ENCODE assay signal across 8 cellular contexts in genomic region chr19:55581145-55581827, GRCh38. TPM values are rescaled to one million over a fixed set of nuclear protein-coding genes. Genes with fewer than 3 reads are reported as not detected.
DNase-seq lines count a peak whose midpoint lies in the region; ATAC-seq and TF ChIP-seq lines count a peak whose summit lies in the region.

No MANE protein-coding gene starts in this region.

- H3K9me2 ChIP-seq in Karpas-422 (replicated peaks; ENCODE audit: insufficient read depth, low read length): no peaks in the 10 kb centered on the region

- H3K36me3 Mint-ChIP-seq in CD8-positive, alpha-beta T cell: peaks cover 16% of the 10 kb centered on the region
- peaks cover 15% of the 10 kb centered on the region for H3K36me3 Mint-ChIP-seq in central memory CD8-positive, alpha-beta T cell (ENCODE audit: insufficient read depth)

- H3K9ac ChIP-seq in Karpas-422 (ENCODE audit: low read length): peak overlapping the region; percentile 98
- H3K9ac ChIP-seq in mucosa of stomach (ENCODE audit: low read length): peak overlapping the region; percentile 93

- CTCF ChIA-PET in CD8-positive, alpha-beta T cell (lab: Charles Lee): interaction anchor here (1.0 to 2.7 kb wide), 4 partner anchors 25 to 77 kb away, joined by 3 to 17 read pairs (median 4); partner anchors contain the start of gene ZNF865

- peaks cover 14% of the 10 kb centered on the region for H4K20me1 ChIP-seq in Karpas-422 (ENCODE audit: insufficient read depth, low read depth, low read length)

- no peak for TF ChIP-seq CTCF in CD8-positive, alpha-beta T cell (IDR thresholded peaks at IDR 0.05)

- H3K27ac Mint-ChIP-seq in CD8-positive, alpha-beta T cell: peak overlapping the region; percentile 88
- peak overlapping the region; percentile 91 for H3K27ac Mint-ChIP-seq in central memory CD8-positive, alpha-beta T cell (ENCODE audit: low read depth)

- no peaks in the 10 kb centered on the region for H3K27me3 Mint-ChIP-seq in CD8-positive, alpha-beta T cell (ENCODE audit: low read depth)
- no peaks in the 10 kb centered on the region for H3K27me3 Mint-ChIP-seq in central memory CD8-positive, alpha-beta T cell

- intact Hi-C loops in CD8-positive, alpha-beta T cell (cut with DNase I, micrococcal nuclease): loop anchor here (2.0 kb wide), 3 partner anchors 18 to 64 kb away; partner anchors contain the start of gene FIZ1 (in 1 of the 2)

- H3K4me3 Mint-ChIP-seq in CD8-positive, alpha-beta T cell: peak overlapping the region; percentile 91
- peak overlapping the region; percentile 85 for H3K4me3 Mint-ChIP-seq in central memory CD8-positive, alpha-beta T cell

- no peaks in the 10 kb centered on the region for H3K27me3 ChIP-seq in CD8-positive, alpha-beta T cell (ENCODE audit: insufficient read depth, low read length)
- H3K27me3 ChIP-seq in Karpas-422 (ENCODE audit: low read length): no peaks in the 10 kb centered on the region
- no peaks in the 10 kb centered on the region for H3K27me3 ChIP-seq in mucosa of stomach (ENCODE audit: control insufficient read depth, insufficient read depth, low read length)

- H3K79me2 ChIP-seq in Karpas-422 (ENCODE audit: low read length): peaks cover 18% of the 10 kb centered on the region

- H3K4me3 ChIP-seq in CD8-positive, alpha-beta T cell (ENCODE audit: low read depth, low read length): peak overlapping the region; percentile 90
- H3K4me3 ChIP-seq in Karpas-422 (ENCODE audit: low read length): peak overlapping the region; percentile 90
- H3K4me3 ChIP-seq in mucosa of stomach (ENCODE audit: low read length): peak overlapping the region; percentile 20

- H3K4me1 ChIP-seq in CD8-positive, alpha-beta T cell (ENCODE audit: insufficient read depth, low read length): peaks cover 26% of the 10 kb centered on the region
- H3K4me1 ChIP-seq in Karpas-422 (ENCODE audit: low read length): peaks cover 23% of the 10 kb centered on the region
- peaks cover 16% of the 10 kb centered on the region for H3K4me1 ChIP-seq in mucosa of stomach (ENCODE audit: control insufficient read depth, insufficient read depth, low read length)

- peak overlapping the region; percentile 67 for H3K27ac ChIP-seq in CD8-positive, alpha-beta T cell (ENCODE audit: low read depth, low read length)
- H3K27ac ChIP-seq in Karpas-422 (ENCODE audit: low read length): no peak overlapping the region

- no peak for DNase-seq in CD8-positive, alpha-beta T cell
- DNase-seq in Karpas-422 (peak; percentile 64), KG1 (lab: John Stamatoyannopoulos, UW) (no peak), NCI-H1105 treated with DMSO at 0.1 percent for 48 hours (lab: John Stamatoyannopoulos, UW) (no peak)
- no peak for DNase-seq in central memory CD8-positive, alpha-beta T cell (ENCODE audit: low spot score in 2 of 2)

- POLR2A ChIA-PET in CD8-positive, alpha-beta T cell (lab: Charles Lee): interaction anchor here (0.6 to 2.0 kb wide), 5 partner anchors 19 to 302 kb away, joined by 3 to 10 read pairs (median 3); partner anchors contain the start of genes FIZ1, ZNF524 and ZNF784

- no peaks in the 10 kb centered on the region for H3K9me3 ChIP-seq in CD8-positive, alpha-beta T cell (ENCODE audit: low read length)
- no peaks in the 10 kb centered on the region for H3K9me3 ChIP-seq in Karpas-422 (ENCODE audit: low read length)
- no peaks in the 10 kb centered on the region for H3K9me3 ChIP-seq in mucosa of stomach (ENCODE audit: control insufficient read depth, low read length)

- H3K4me1 Mint-ChIP-seq in CD8-positive, alpha-beta T cell (ENCODE audit: low read depth): peaks cover 32% of the 10 kb centered on the region
- peaks cover 37% of the 10 kb centered on the region for H3K4me1 Mint-ChIP-seq in central memory CD8-positive, alpha-beta T cell

- peak overlapping the region; percentile 78 for H3K4me2 ChIP-seq in Karpas-422 (ENCODE audit: low read depth, low read length, poor library complexity, severe bottlenecking)

- H2AFZ ChIP-seq in Karpas-422 (ENCODE audit: low read length): peak overlapping the region; percentile 74; the same call in 1 of the 2 replicates

- H3K36me3 ChIP-seq in CD8-positive, alpha-beta T cell (ENCODE audit: insufficient read depth, low read length): no peaks in the 10 kb centered on the region
- H3K36me3 ChIP-seq in Karpas-422 (ENCODE audit: insufficient read depth, low read length) (peaks cover 6% of the 10 kb centered on the region; the same call in 1 of the 2 replicates), mucosa of stomach (ENCODE audit: control insufficient read depth, insufficient read depth, low read length) (no peaks in the 10 kb centered on the region)

- no peaks in the 10 kb centered on the region for H3K9me3 Mint-ChIP-seq in CD8-positive, alpha-beta T cell
- H3K9me3 Mint-ChIP-seq in central memory CD8-positive, alpha-beta T cell: no peaks in the 10 kb centered on the region

- ATAC-seq in CD8-positive, alpha-beta T cell: no peak
- no peak for ATAC-seq in central memory CD8-positive, alpha-beta T cell (replicated peaks; ENCODE audit: extremely low read depth, poor library complexity, severe bottlenecking)
- ATAC-seq in GM18873 (IDR thresholded peaks at IDR 0.05; ENCODE audit: low FRiP score, unreplicated experiment): no peak
- no peak for ATAC-seq in GM21576 (IDR thresholded peaks at IDR 0.05; ENCODE audit: unreplicated experiment)

RNA-seq across cellular contexts. Expression of gene ZNF579, which starts 0.6 kb away (rescaled TPM):
- 1 to 10 TPM; 5.7 to 6.1 TPM for total RNA-seq in CD8-positive, alpha-beta T cell
- total RNA-seq in Karpas-422 (2014; rRNA removed; shearing (Covaris generic); ENCODE audit: low replicate concordance): 5.0 and 8.5 TPM in 2 replicates

RNA-seq across cellular contexts. Expression of gene FIZ1, which starts 18.0 kb away (rescaled TPM):
- 1 to 10 TPM; 6.7 to 8.4 TPM for total RNA-seq in CD8-positive, alpha-beta T cell
- total RNA-seq in Karpas-422 (2014; rRNA removed; shearing (Covaris generic); ENCODE audit: low replicate concordance): 6.4 and 12.2 TPM in 2 replicates

RNA-seq across cellular contexts. Expression of gene ZNF524, which starts 18.8 kb away (rescaled TPM):
- 1 to 10 TPM; 6.2 to 6.6 TPM for total RNA-seq in CD8-positive, alpha-beta T cell
- total RNA-seq in Karpas-422 (2014; rRNA removed; shearing (Covaris generic); ENCODE audit: low replicate concordance): 8.4 and 20.3 TPM in 2 replicates

RNA-seq across cellular contexts. Expression of gene ZNF865, which starts 24.2 kb away (rescaled TPM):
- total RNA-seq in CD8-positive, alpha-beta T cell: 10 to 100 TPM; 11.0 to 12.6 TPM
- total RNA-seq in Karpas-422 (2014; rRNA removed; shearing (Covaris generic); ENCODE audit: low replicate concordance): 3.6 and 8.6 TPM in 2 replicates

RNA-seq across cellular contexts. Expression of gene SBK3, which starts 35.9 kb away (rescaled TPM):
- not detected for total RNA-seq in CD8-positive, alpha-beta T cell
- not detected in 2 replicates for total RNA-seq in Karpas-422 (2014; rRNA removed; shearing (Covaris generic); ENCODE audit: low replicate concordance)

Comparison
In these comparisons a context has a peak if more than half of its experiments do, and no peak if none do; other contexts are left out.
1. H3K4me3 ChIP-seq: peak in every context shown above with its lines; median percentile 90 in CD8-positive, alpha-beta T cell; 90 in Karpas-422; 20 in mucosa of stomach.